13 cellular contexts compared by ENCODE assay signal in the genomic region with DNA sequence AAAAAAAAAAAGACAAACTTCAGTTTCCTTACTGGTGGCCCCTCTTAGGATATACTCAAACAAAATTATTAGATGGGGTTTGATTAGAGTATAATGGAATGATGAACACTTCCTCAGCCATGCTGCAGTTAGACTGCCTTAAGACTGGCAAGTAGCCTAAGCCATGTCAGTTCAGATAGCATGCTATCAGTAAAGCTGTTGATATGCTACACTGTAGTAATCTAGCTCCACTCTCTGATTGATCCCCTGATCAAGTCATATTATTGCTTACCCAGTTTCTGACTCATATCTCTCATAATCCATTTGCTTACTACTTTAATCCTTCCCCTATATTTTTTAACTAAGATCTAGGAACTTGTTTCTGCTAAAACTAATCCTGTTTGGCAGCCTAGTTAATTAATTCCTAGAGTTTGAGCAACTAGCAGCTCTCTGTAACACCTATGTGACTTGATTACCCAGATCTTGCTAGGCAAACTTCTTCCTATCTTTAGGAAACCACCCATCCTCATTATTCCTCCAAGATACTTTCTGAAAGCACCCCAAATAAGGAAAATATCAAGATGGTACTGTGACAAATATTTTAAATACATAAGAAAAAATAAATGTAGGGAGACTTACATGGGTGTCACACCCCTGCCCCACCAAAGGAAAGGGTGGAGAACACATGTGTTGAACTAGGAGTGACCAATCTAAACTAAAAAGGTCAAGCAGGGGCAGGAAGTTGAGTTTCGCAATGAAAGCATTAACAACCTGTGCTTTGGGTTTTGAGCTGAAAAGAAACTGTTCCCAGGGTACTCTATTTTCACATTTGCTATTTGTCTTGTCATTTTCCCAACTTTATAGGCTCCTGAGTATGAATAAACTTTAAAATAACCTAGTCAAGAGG. TPM values are rescaled to one million over a fixed set of nuclear protein-coding genes. Genes with fewer than 3 reads are reported as not detected.
DNase-seq lines count a peak whose midpoint lies in the region; ATAC-seq, FAIRE-seq and TF ChIP-seq lines count a peak whose summit lies in the region.
"Had no signal": no experiment of that assay in that cellular context is flagged by ENCODE, and none has a peak within 500 bp of the region (broad histone marks: within the 10 kb centered on the region; RNA-seq: fewer than 3 reads in every experiment).

No MANE protein-coding gene starts in this region.

- 60% methylated on average over 1 of the region's 1 CpG for WGBS in esophagus squamous epithelium, 2 donors

- H3K27ac ChIP-seq in esophagus squamous epithelium = peak overlapping the region; percentile 10 to 79 (median 50)
- H3K27ac ChIP-seq: brain microvascular endothelial cell, tibial artery had no signal

- peaks cover 0 to 28% (median 0%) of the 10 kb centered on the region in 3 donors for H3K36me3 ChIP-seq in esophagus squamous epithelium

- TF ChIP-seq CTCF in GM12865 (IDR thresholded peaks at IDR 0.05; ENCODE audit: insufficient read depth, low read depth, low read length, missing control alignments) (no peak), esophagus squamous epithelium (IDR thresholded peaks at IDR 0.05) (no peak)

- TF ChIP-seq POLR2A in esophagus squamous epithelium (IDR thresholded peaks at IDR 0.05) = no peak

- H3K27me3 ChIP-seq in esophagus squamous epithelium = no peaks in the 10 kb centered on the region
- H3K27me3 ChIP-seq: brain microvascular endothelial cell, tibial artery had no signal

- DNase-seq in GM12865 (ENCODE audit: low read depth) = peak; percentile 25
- peak; percentile 66 for DNase-seq in MV-4-11 (lab: John Stamatoyannopoulos, UW)
- no peak for DNase-seq in esophagus squamous epithelium (lab: John Stamatoyannopoulos, UW)
- DNase-seq in sciatic nerve (ENCODE audit: low spot score) = no peak
- no peak for DNase-seq in NCI-H2107 (lab: John Stamatoyannopoulos, UW)
- no peak for DNase-seq in frontal cortex (ENCODE audit: low spot score in 2 of 2)
- DNase-seq: activated CD4-positive, alpha-beta T cell treated with anti-CD3 and anti-CD28 coated beads, Interleukin-2, amount 10 ng/mL, durations not matched to agents 24 days and 14 days; brain microvascular endothelial cell; NCI-H526 treated with DMSO at 0.1 percent for 48 hours had no signal

- no peak for FAIRE-seq in frontal cortex (lab: Jason Lieb, UNC)

- ATAC-seq in sciatic nerve (peak; percentile 41), HG02798 (IDR thresholded peaks at IDR 0.05; ENCODE audit: poor library complexity, unreplicated experiment) (no peak), HG03097 (IDR thresholded peaks at IDR 0.05; ENCODE audit: low FRiP score, unreplicated experiment) (no peak)

- intact Hi-C loops in esophagus squamous epithelium (cut with DNase I) (no loop called here), sciatic nerve (cut with DNase I) (no loop called here)

- no peaks in the 10 kb centered on the region for H3K9me3 ChIP-seq in esophagus squamous epithelium
- H3K9me3 ChIP-seq: tibial artery had no signal

- peaks cover 5 to 66% (median 22%) of the 10 kb centered on the region in 3 donors for H3K4me1 ChIP-seq in esophagus squamous epithelium

- H3K4me3 ChIP-seq in GM12865 (ENCODE audit: low read depth, low read length) (no peak overlapping the region), esophagus squamous epithelium (no peak overlapping the region)
- H3K4me3 ChIP-seq: skin epidermis, tibial artery had no signal

RNA-seq across cellular contexts. Expression of a gene that starts 43.2 kb away (rescaled TPM):
- 10 to 100 TPM; 25.1 to 54.2 (median 32.4) TPM for total RNA-seq in esophagus squamous epithelium
- 89.0 TPM for total RNA-seq in sciatic nerve
- total RNA-seq in frontal cortex = 37.9 TPM

Comparison
In these comparisons a context has a peak if more than half of its experiments do, and no peak if none do; other contexts are left out.
1. DNase-seq: peak in GM12865 (single experiment) and MV-4-11 (single experiment); none in esophagus squamous epithelium (single experiment), sciatic nerve (single experiment), NCI-H2107 (single experiment) and frontal cortex (0 of 2).